Comparison of ENCODE assay signal across 1 cellular context in the genomic region with DNA sequence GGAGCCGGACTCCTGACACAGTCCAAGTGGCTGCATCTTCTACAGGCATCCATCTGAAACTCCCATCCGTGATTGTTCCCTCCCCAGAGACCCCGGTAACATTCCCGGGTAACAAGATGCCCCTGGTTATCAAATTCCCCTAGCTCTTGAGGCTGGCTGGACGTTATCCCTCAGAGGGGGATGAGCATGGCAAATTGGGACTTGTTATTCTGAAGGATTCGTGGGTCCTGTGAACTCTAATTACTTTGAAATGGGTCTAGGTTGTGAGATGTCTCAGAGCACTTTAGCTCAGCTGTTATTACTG.
TF ChIP-seq lines count a peak whose summit lies in the region.

No MANE protein-coding gene starts in this region.

TF ChIP-seq in WTC11, 78 proteins besides CTCF, POLR2A, EP300 and RAD21 (continued from another document):
- TF ChIP-seq, protein P1, sequence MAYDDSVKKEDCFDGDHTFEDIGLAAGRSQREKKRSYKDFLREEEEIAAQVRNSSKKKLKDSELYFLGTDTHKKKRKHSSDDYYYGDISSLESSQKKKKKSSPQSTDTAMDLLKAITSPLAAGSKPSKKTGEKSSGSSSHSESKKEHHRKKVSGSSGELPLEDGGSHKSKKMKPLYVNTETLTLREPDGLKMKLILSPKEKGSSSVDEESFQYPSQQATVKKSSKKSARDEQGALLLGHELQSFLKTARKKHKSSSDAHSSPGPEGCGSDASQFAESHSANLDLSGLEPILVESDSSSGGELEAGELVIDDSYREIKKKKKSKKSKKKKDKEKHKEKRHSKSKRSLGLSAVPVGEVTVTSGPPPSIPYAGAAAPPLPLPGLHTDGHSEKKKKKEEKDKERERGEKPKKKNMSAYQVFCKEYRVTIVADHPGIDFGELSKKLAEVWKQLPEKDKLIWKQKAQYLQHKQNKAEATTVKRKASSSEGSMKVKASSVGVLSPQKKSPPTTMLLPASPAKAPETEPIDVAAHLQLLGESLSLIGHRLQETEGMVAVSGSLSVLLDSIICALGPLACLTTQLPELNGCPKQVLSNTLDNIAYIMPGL (CRISPR knock-in tag; IDR thresholded peaks at IDR 0.05), result no peak
- TF ChIP-seq, protein P2, sequence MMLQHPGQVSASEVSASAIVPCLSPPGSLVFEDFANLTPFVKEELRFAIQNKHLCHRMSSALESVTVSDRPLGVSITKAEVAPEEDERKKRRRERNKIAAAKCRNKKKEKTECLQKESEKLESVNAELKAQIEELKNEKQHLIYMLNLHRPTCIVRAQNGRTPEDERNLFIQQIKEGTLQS (CRISPR knock-in tag; conservative IDR thresholded peaks at IDR 0.05), result no peak
- TF ChIP-seq JAZF1 (CRISPR knock-in tag; IDR thresholded peaks at IDR 0.05) (no peak), ZNF121 (CRISPR knock-in tag; IDR thresholded peaks at IDR 0.05) (no peak)
- TF ChIP-seq, protein P3, sequence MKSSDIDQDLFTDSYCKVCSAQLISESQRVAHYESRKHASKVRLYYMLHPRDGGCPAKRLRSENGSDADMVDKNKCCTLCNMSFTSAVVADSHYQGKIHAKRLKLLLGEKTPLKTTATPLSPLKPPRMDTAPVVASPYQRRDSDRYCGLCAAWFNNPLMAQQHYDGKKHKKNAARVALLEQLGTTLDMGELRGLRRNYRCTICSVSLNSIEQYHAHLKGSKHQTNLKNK (CRISPR knock-in tag; IDR thresholded peaks at IDR 0.05), result no peak
TF ChIP-seq in WTC11: peak in this region for 0.
